13 cellular contexts compared by ENCODE assay signal in the genomic region with DNA sequence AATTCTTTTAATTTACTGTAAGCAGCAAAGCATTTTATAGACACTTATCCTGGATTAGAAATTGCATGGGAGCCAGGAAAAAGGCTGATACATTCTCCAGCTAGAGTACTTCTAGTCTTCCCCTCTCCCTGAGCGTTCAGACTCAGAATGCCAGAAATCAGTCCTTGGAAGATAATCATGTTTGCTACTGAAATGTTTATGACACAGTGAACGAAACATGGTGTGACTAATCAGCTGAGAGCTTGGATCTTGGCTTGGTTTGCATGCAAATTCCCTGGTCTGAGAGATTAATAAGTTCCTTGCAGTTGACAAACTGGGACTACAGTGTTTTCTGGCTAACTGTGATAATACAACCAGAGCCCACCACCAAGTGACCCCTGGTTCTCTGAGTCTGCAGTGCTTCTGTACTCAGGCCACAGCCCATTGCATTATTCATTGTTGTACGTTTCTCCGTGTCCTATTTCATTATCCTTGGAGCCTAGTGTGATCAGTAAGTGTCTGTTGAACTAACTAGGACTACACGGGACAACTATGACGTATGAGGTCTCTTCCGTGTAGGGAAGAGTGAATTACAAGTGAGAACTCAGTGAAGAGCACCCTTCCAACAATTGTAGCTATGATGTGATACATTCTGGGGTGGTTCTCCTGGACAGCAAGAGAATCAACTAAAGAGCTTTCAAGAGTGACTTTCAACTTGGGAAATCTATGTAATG. TPM values are rescaled to one million over a fixed set of nuclear protein-coding genes. Genes with fewer than 3 reads are reported as not detected.
DNase-seq lines count a peak whose midpoint lies in the region; ATAC-seq and TF ChIP-seq lines count a peak whose summit lies in the region.
"Had no signal": no experiment of that assay in that cellular context is flagged by ENCODE, and none has a peak within 500 bp of the region (broad histone marks: within the 10 kb centered on the region; RNA-seq: fewer than 3 reads in every experiment).

No MANE protein-coding gene starts in this region.

- no peak overlapping the region for H3K27ac ChIP-seq in gastrocnemius medialis

- peak; percentile 81 for DNase-seq in GM03348 (ENCODE audit: low spot score)
- peak; percentile 28 to 49 for DNase-seq in SW 1271 (lab: John Stamatoyannopoulos, UW)
- DNase-seq in fibroblast of villous mesenchyme (ENCODE audit: low read depth): peak; percentile 93
- DNase-seq in gastrocnemius medialis: no peak
- no peak for DNase-seq in HEK293T (ENCODE audit: extremely low spot score)
- DNase-seq in activated naive CD8-positive, alpha-beta T cell treated with anti-CD3 and anti-CD28 coated beads for 36 hours: no peak
- no peak for DNase-seq in NCI-H1417 (lab: John Stamatoyannopoulos, UW)
- DNase-seq: activated CD8-positive, alpha-beta T cell treated with anti-CD3 and anti-CD28 coated beads, Interleukin-2, amount 10 ng/mL, durations not matched to agents 7 days and 5 days; DND-41; stimulated activated CD4-positive, alpha-beta T cell treated with anti-CD3 and anti-CD28 coated beads, Interleukin-2, amount 100 ng/mL, for 48 hours had no signal

- CTCF ChIA-PET in HEK293T (lab: Yijun Ruan, JAX): interaction anchor here (0.7 to 1.5 kb wide), 5 partner anchors 8 to 49 kb away, joined by 3 to 4 read pairs (median 3); no protein-coding TSS in a partner anchor

- POLR2A ChIA-PET in HEK293T (lab: Yijun Ruan, JAX): no interaction called here

- peaks cover 9 to 11% of the 10 kb centered on the region in 2 donors for H3K4me1 ChIP-seq in gastrocnemius medialis

- H3K9me3 ChIP-seq in gastrocnemius medialis: no peaks in the 10 kb centered on the region
- H3K9me3 ChIP-seq: thyroid gland had no signal

- H3K27me3 Mint-ChIP-seq in activated naive CD8-positive, alpha-beta T cell treated with anti-CD3 and anti-CD28 coated beads for 36 hours: no peaks in the 10 kb centered on the region
- H3K27me3 Mint-ChIP-seq: central memory CD8-positive, alpha-beta T cell had no signal

- TF ChIP-seq POLR2A in gastrocnemius medialis (IDR thresholded peaks at IDR 0.05): no peak

- ATAC-seq in gastrocnemius medialis (peak; percentile 47 to 71), GM19397 (IDR thresholded peaks at IDR 0.05; ENCODE audit: unreplicated experiment) (no peak)
- ATAC-seq: activated CD8-positive, alpha-beta T cell treated with anti-CD3 and anti-CD28 coated beads, Interleukin-2, amount 10 ng/mL, durations not matched to agents 7 days and 5 days had no signal

- no peaks in the 10 kb centered on the region for H3K27me3 ChIP-seq in gastrocnemius medialis
- H3K27me3 ChIP-seq: thyroid gland had no signal

- H3K36me3 ChIP-seq in gastrocnemius medialis: no peaks in the 10 kb centered on the region
- H3K36me3 ChIP-seq: thyroid gland had no signal

- no peaks in the 10 kb centered on the region for H3K36me3 Mint-ChIP-seq in activated naive CD8-positive, alpha-beta T cell treated with anti-CD3 and anti-CD28 coated beads for 36 hours

- TF ChIP-seq CTCF in fibroblast of villous mesenchyme (IDR thresholded peaks at IDR 0.05; ENCODE audit: insufficient read depth, low read depth, low read length) (no peak), gastrocnemius medialis (IDR thresholded peaks at IDR 0.05 in 4 of 5, conservative IDR thresholded peaks at IDR 0.05 in 1 of 5) (no peak)

- no peak overlapping the region for H3K27ac Mint-ChIP-seq in activated naive CD8-positive, alpha-beta T cell treated with anti-CD3 and anti-CD28 coated beads for 36 hours
- H3K27ac Mint-ChIP-seq: activated CD8-positive, alpha-beta T cell treated with anti-CD3 and anti-CD28 coated beads, Interleukin-2, amount 10 ng/mL, durations not matched to agents 7 days and 5 days had no signal

- in situ Hi-C loops in gastrocnemius medialis (cut with MboI; ENCODE audit: low sequenced_read_pairs in 4 of 4): no loop called here

- intact Hi-C loops in gastrocnemius medialis (cut with DNase I; ENCODE audit: low total_unique reads): no loop called here

- H3K9me3 Mint-ChIP-seq in activated naive CD8-positive, alpha-beta T cell treated with anti-CD3 and anti-CD28 coated beads for 36 hours: no peaks in the 10 kb centered on the region
- H3K9me3 Mint-ChIP-seq: central memory CD8-positive, alpha-beta T cell had no signal

- H3K4me3 Mint-ChIP-seq in activated naive CD8-positive, alpha-beta T cell treated with anti-CD3 and anti-CD28 coated beads for 36 hours: no peak overlapping the region
- H3K4me3 Mint-ChIP-seq: activated CD8-positive, alpha-beta T cell treated with anti-CD3 and anti-CD28 coated beads, Interleukin-2, amount 10 ng/mL, durations not matched to agents 7 days and 5 days; central memory CD8-positive, alpha-beta T cell had no signal

- peaks cover 10% of the 10 kb centered on the region for H3K4me1 Mint-ChIP-seq in activated naive CD8-positive, alpha-beta T cell treated with anti-CD3 and anti-CD28 coated beads for 36 hours
- H3K4me1 Mint-ChIP-seq: central memory CD8-positive, alpha-beta T cell had no signal

- no peak overlapping the region for H3K4me3 ChIP-seq in fibroblast of villous mesenchyme (ENCODE audit: low read depth, low read length)
- H3K4me3 ChIP-seq in gastrocnemius medialis: no peak overlapping the region
- H3K4me3 ChIP-seq: thyroid gland had no signal

TF ChIP-seq in HEK293T, 16 proteins besides CTCF, POLR2A, EP300 and RAD21:
- no peak for TF ChIP-seq SP1 (IDR thresholded peaks at IDR 0.05)
- no peak for TF ChIP-seq SUZ12 (IDR thresholded peaks at IDR 0.05)
- no peak for TF ChIP-seq ARNT (IDR thresholded peaks at IDR 0.05)
- TF ChIP-seq ELF4 (IDR thresholded peaks at IDR 0.05): no peak
- TF ChIP-seq FOXM1 (IDR thresholded peaks at IDR 0.05; ENCODE audit: borderline replicate concordance): no peak
- no peak for TF ChIP-seq HDGF (IDR thresholded peaks at IDR 0.05; ENCODE audit: borderline replicate concordance)
- TF ChIP-seq FOXK2 (IDR thresholded peaks at IDR 0.05): no peak
- no peak for TF ChIP-seq ZNF384 (IDR thresholded peaks at IDR 0.05)
- no peak for TF ChIP-seq FOXA1 (IDR thresholded peaks at IDR 0.05)
- no peak for TF ChIP-seq NFRKB (IDR thresholded peaks at IDR 0.05)
- TF ChIP-seq, protein P1, sequence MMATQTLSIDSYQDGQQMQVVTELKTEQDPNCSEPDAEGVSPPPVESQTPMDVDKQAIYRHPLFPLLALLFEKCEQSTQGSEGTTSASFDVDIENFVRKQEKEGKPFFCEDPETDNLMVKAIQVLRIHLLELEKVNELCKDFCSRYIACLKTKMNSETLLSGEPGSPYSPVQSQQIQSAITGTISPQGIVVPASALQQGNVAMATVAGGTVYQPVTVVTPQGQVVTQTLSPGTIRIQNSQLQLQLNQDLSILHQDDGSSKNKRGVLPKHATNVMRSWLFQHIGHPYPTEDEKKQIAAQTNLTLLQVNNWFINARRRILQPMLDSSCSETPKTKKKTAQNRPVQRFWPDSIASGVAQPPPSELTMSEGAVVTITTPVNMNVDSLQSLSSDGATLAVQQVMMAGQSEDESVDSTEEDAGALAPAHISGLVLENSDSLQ (IDR thresholded peaks at IDR 0.05): no peak
- no peak for TF ChIP-seq TARDBP (IDR thresholded peaks at IDR 0.05)
- TF ChIP-seq LEF1 (IDR thresholded peaks at IDR 0.05; ENCODE audit: borderline replicate concordance): no peak
- no peak for TF ChIP-seq BHLHE40 (IDR thresholded peaks at IDR 0.05; ENCODE audit: borderline replicate concordance)

RNA-seq across cellular contexts. Expression of a gene that starts 34.6 kb away (rescaled TPM):
- 5.2 and 9.7 TPM in 2 replicates for total RNA-seq in fibroblast of villous mesenchyme
- total RNA-seq in gastrocnemius medialis: 10 to 100 TPM in 1 of 4 donors, 1 to 10 TPM in 3; 5.8 to 14.3 (median 9.5) TPM
- total RNA-seq in activated naive CD8-positive, alpha-beta T cell treated with anti-CD3 and anti-CD28 coated beads for 36 hours: 100 to 1,000 TPM; 225 to 236 TPM

Comparison
In these comparisons a context has a peak if more than half of its experiments do, and no peak if none do; other contexts are left out.
1. DNase-seq: peak in GM03348 (single experiment), SW 1271 (2 of 2) and fibroblast of villous mesenchyme (single experiment); none in gastrocnemius medialis (0 of 2), HEK293T (single experiment), activated naive CD8-positive, alpha-beta T cell treated with anti-CD3 and anti-CD28 coated beads for 36 hours (single experiment) and NCI-H1417 (0 of 3).
2. RNA of a gene that starts 34.6 kb away (total RNA-seq): 225 to 236 TPM in activated naive CD8-positive, alpha-beta T cell treated with anti-CD3 and anti-CD28 coated beads for 36 hours; 5.8 to 14.3 TPM in gastrocnemius medialis and 5.2 to 9.7 TPM in fibroblast of villous mesenchyme; every median in the first group is over 10 times any median in the second.